18 cellular contexts compared by ENCODE assay signal in the genomic region with DNA sequence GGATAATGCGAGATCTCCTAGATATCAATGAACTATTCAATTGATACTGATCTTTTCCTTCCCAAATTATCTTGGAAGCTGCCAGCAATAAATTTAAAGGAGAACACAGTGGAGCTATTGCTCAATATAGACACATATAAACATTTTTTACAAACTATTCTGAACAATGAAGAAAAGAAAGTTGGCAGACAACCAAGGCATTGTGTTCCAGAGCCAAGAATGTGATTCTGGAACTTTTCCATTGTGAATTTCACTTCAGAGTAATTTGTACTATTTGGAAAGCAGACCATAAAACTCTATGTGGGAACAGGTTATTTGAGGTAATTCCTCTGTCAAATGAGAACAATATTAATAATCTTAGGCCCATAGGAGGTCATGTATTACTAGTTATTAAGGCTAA.
DNase-seq lines count a peak whose midpoint lies in the region; ATAC-seq, FAIRE-seq and TF ChIP-seq lines count a peak whose summit lies in the region.
"Had no signal": no experiment of that assay in that cellular context is flagged by ENCODE, and none has a peak within 500 bp of the region (broad histone marks: within the 10 kb centered on the region; RNA-seq: fewer than 3 reads in every experiment).

No MANE protein-coding gene starts in this region.

- H3K9me3 ChIP-seq in MG63 (no peaks in the 10 kb centered on the region), osteoblast (ENCODE audit: low read depth, low read length) (no peaks in the 10 kb centered on the region)

- peak; percentile 89 for FAIRE-seq in endometrium (lab: Jason Lieb, UNC)

- H3K79me2 ChIP-seq in osteoblast (ENCODE audit: insufficient read depth, low read length): no peaks in the 10 kb centered on the region

- no peaks in the 10 kb centered on the region for H3K36me3 Mint-ChIP-seq in Calu3 (ENCODE audit: insufficient read depth, unreplicated experiment)
- H3K36me3 Mint-ChIP-seq: activated naive CD8-positive, alpha-beta T cell treated with anti-CD3 and anti-CD28 coated beads, Interleukin-2, amount 10 ng/mL, durations not matched to agents 7 days and 5 days had no signal

- H3K4me3 Mint-ChIP-seq in Calu3 (ENCODE audit: low read depth, unreplicated experiment): no peak overlapping the region
- H3K4me3 Mint-ChIP-seq: activated naive CD8-positive, alpha-beta T cell treated with anti-CD3 and anti-CD28 coated beads, Interleukin-2, amount 10 ng/mL, durations not matched to agents 7 days and 5 days; stimulated activated naive CD8-positive, alpha-beta T cell treated with anti-CD3 and anti-CD28 coated beads, Interleukin-15, amount 100 ng/mL, for 72 hours had no signal

- DNase-seq in Calu3: peak; percentile 3
- peak; percentile 17 for DNase-seq in MG63
- no peak for DNase-seq in osteoblast (ENCODE audit: insufficient read length, low spot score, missing footprints)
- DNase-seq in DMS79 treated with DMSO at 0.1 percent for 48 hours (lab: John Stamatoyannopoulos, UW): no peak
- DNase-seq in substantia nigra (lab: John Stamatoyannopoulos, UW): no peak
- no peak for DNase-seq in hypothalamus (lab: John Stamatoyannopoulos, UW)
- DNase-seq: activated CD8-positive, alpha-beta memory T cell treated with anti-CD3 and anti-CD28 coated beads, Interleukin-2, amount 50 U/mL, for 4 hours; activated naive CD8-positive, alpha-beta T cell treated with anti-CD3 and anti-CD28 coated beads, Interleukin-2, amount 10 ng/mL, durations not matched to agents 7 days and 5 days; COR-L47; hippocampal formation; mesenchymal stem cell; NCI-H1436 treated with DMSO at 0.1 percent for 48 hours; NCI-H69; stimulated activated naive CD8-positive, alpha-beta T cell treated with anti-CD3 and anti-CD28 coated beads, Interleukin-15, amount 100 ng/mL, for 72 hours had no signal

- CTCF ChIA-PET in Calu3 (lab: Charles Lee): no interaction called here

- H3K27me3 ChIP-seq in MG63: no peaks in the 10 kb centered on the region
- no peaks in the 10 kb centered on the region for H3K27me3 ChIP-seq in osteoblast (ENCODE audit: insufficient read depth, low read length)

- H3K27ac ChIP-seq in osteoblast (ENCODE audit: low read depth, low read length) (peak overlapping the region; percentile 46), substantia nigra (ENCODE audit: low read depth, low read length, poor library complexity, severe bottlenecking) (no peak overlapping the region)

- ATAC-seq in HG02642 (IDR thresholded peaks at IDR 0.05; ENCODE audit: poor library complexity, unreplicated experiment): no peak
- ATAC-seq: Right ventricle myocardium inferior; stimulated activated naive CD8-positive, alpha-beta T cell treated with anti-CD3 and anti-CD28 coated beads, Interleukin-15, amount 100 ng/mL, for 72 hours had no signal

- H3K4me3 ChIP-seq in MG63: no peak overlapping the region
- H3K4me3 ChIP-seq in osteoblast (ENCODE audit: insufficient read depth, low read length): no peak overlapping the region

- intact Hi-C loops in Calu3 (cut with micrococcal nuclease; ENCODE audit: unreplicated experiment): no loop called here

- TF ChIP-seq CTCF in Calu3 (IDR thresholded peaks at IDR 0.05; ENCODE audit: unreplicated experiment) (no peak), osteoblast (IDR thresholded peaks at IDR 0.05; ENCODE audit: extremely low read depth, low read depth, low read length) (no peak)

- H3K4me2 ChIP-seq in osteoblast (ENCODE audit: insufficient read depth, low read length): peak overlapping the region; percentile 18

- no peaks in the 10 kb centered on the region for H3K4me1 Mint-ChIP-seq in Calu3 (ENCODE audit: low read depth, unreplicated experiment)
- H3K4me1 Mint-ChIP-seq: activated naive CD8-positive, alpha-beta T cell treated with anti-CD3 and anti-CD28 coated beads, Interleukin-2, amount 10 ng/mL, durations not matched to agents 7 days and 5 days; stimulated activated naive CD8-positive, alpha-beta T cell treated with anti-CD3 and anti-CD28 coated beads, Interleukin-15, amount 100 ng/mL, for 72 hours had no signal

- H3K27ac Mint-ChIP-seq in Calu3 (ENCODE audit: unreplicated experiment): no peak overlapping the region
- H3K27ac Mint-ChIP-seq: activated naive CD8-positive, alpha-beta T cell treated with anti-CD3 and anti-CD28 coated beads, Interleukin-2, amount 10 ng/mL, durations not matched to agents 7 days and 5 days; progenitor cell of endocrine pancreas; stimulated activated naive CD8-positive, alpha-beta T cell treated with anti-CD3 and anti-CD28 coated beads, Interleukin-15, amount 100 ng/mL, for 72 hours had no signal

- H3K27me3 Mint-ChIP-seq in Calu3 (ENCODE audit: unreplicated experiment): no peaks in the 10 kb centered on the region
- H3K27me3 Mint-ChIP-seq: progenitor cell of endocrine pancreas; stimulated activated naive CD8-positive, alpha-beta T cell treated with anti-CD3 and anti-CD28 coated beads, Interleukin-15, amount 100 ng/mL, for 72 hours had no signal

- H3K4me1 ChIP-seq in osteoblast (ENCODE audit: insufficient read depth, low read length): peaks cover 40% of the 10 kb centered on the region

- BruUV-seq in Calu3 (replicated peaks; lab: Mats Ljungman, UMichigan): no TSS peak

- H3K36me3 ChIP-seq in MG63: no peaks in the 10 kb centered on the region
- no peaks in the 10 kb centered on the region for H3K36me3 ChIP-seq in osteoblast (ENCODE audit: insufficient read depth, low read length)

- H4K20me1 ChIP-seq in osteoblast (ENCODE audit: insufficient read depth, low read length): no peaks in the 10 kb centered on the region

- H3K9me3 Mint-ChIP-seq in Calu3 (ENCODE audit: low read depth, unreplicated experiment): no peaks in the 10 kb centered on the region
- H3K9me3 Mint-ChIP-seq: activated naive CD8-positive, alpha-beta T cell treated with anti-CD3 and anti-CD28 coated beads, Interleukin-2, amount 10 ng/mL, durations not matched to agents 7 days and 5 days; stimulated activated naive CD8-positive, alpha-beta T cell treated with anti-CD3 and anti-CD28 coated beads, Interleukin-15, amount 100 ng/mL, for 72 hours had no signal

- H2AFZ ChIP-seq in osteoblast (ENCODE audit: low read length): no peak overlapping the region

Comparison
In these comparisons a context has a peak if more than half of its experiments do, and no peak if none do; other contexts are left out.
1. DNase-seq: peak in Calu3 (single experiment) and MG63 (single experiment); none in osteoblast (single experiment), DMS79 treated with DMSO at 0.1 percent for 48 hours (single experiment), substantia nigra (0 of 49) and hypothalamus (0 of 51).